Comparison of ENCODE assay signal across 8 cellular contexts in genomic region chr11:64261556-64262080, GRCh38.
"Had no signal": no experiment of that assay in that cellular context is flagged by ENCODE, and none has a peak within 500 bp of the region (broad histone marks: within the 10 kb centered on the region; RNA-seq: fewer than 3 reads in every experiment).

No MANE protein-coding gene starts in this region.

- DNase-seq: GM23248, GOT3, H7, HFFc6 had no signal

- H3K4me1 ChIP-seq: HAP-1 had no signal

- H3K4me3 ChIP-seq: GM23248, HAP-1 had no signal

- H3K4me3 Mint-ChIP-seq: HFFc6 had no signal

- H3K27ac Mint-ChIP-seq: HFFc6 had no signal

- H3K9me3 Mint-ChIP-seq: HFFc6 had no signal

- H3K9me3 ChIP-seq: HAP-1 had no signal

- H3K27ac ChIP-seq: GM23248, HL-60 had no signal

- H3K9ac ChIP-seq: GM23248 had no signal

- H2AFZ ChIP-seq: GM23248 had no signal

- ATAC-seq: HCT116, HepG2 had no signal
